10 cellular contexts compared by ENCODE assay signal in the genomic region with DNA sequence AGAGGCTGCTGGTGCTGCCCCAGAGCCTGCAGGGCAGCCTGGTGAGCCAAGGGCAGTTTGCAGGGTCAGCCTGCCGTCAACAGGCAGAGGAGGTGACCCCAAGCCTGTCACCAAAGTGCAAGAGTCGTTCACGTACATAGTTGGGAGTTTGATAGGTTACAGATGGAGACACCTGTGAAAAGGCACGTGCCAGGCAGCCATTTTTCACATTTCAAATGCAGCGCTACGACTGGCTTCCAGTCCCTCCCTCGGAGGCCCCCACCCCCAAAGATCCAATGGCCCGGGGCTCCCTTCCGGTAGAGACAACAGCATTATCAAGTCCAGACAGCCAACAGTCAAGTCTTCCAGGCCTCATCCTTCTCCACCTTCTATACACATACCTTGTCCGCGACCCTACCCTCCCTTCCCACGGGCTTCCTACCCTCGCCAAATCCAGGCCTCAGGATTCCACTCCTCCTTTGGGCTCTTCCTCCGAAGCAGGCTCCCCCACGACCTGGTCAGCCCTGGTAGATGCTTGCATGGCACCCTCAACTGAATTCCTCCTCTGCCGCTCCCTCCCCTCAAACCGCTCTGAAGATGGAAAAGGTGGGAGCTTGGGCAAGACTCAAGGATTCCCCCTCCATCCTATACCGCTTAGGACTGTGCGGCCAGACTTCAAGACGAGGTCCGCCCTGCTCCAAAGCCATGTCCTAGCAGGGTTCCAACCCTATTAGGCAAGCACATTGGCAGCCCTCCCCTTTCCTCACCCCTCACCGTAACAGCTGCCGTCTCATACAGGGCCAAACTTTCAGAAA. TPM values are rescaled to one million over a fixed set of nuclear protein-coding genes. Genes with fewer than 3 reads are reported as not detected.
DNase-seq lines count a peak whose midpoint lies in the region; ATAC-seq and FAIRE-seq lines count a peak whose summit lies in the region.
"Had no signal": no experiment of that assay in that cellular context is flagged by ENCODE, and none has a peak within 500 bp of the region (broad histone marks: within the 10 kb centered on the region; RNA-seq: fewer than 3 reads in every experiment).

No MANE protein-coding gene starts in this region.

- DNase-seq in DMS53 (lab: John Stamatoyannopoulos, UW) (peak; percentile 44), DMS53 treated with DMSO at 0.1 percent for 48 hours (lab: John Stamatoyannopoulos, UW; ENCODE audit: unreplicated experiment) (no peak), SK-N-MC (ENCODE audit: low read depth, low spot score) (no peak), glomerular visceral epithelial cell (ENCODE audit: extremely low spot score) (peak; percentile 37), small intestine (no peak), midbrain (lab: John Stamatoyannopoulos, UW) (no peak)
- DNase-seq in stimulated activated naive CD4-positive, alpha-beta T cell treated with Interleukin-2 at 50 U/mL for 16 hours (lab: John Stamatoyannopoulos, UW): no peak
- DNase-seq: central memory CD4-positive, alpha-beta T cell; heart left ventricle had no signal

- peaks cover 78% of the 10 kb centered on the region for H3K36me3 ChIP-seq in SK-N-MC (ENCODE audit: insufficient read depth, low read length)
- H3K36me3 ChIP-seq in small intestine (ENCODE audit: control insufficient read depth in 2 of 2, insufficient read depth in 2 of 2, low read length in 2 of 2): peaks cover 31 to 42% of the 10 kb centered on the region in 2 donors

- no peaks in the 10 kb centered on the region for H3K27me3 ChIP-seq in small intestine (ENCODE audit: control insufficient read depth in 2 of 2, insufficient read depth in 2 of 2, low read length in 2 of 2)
- H3K27me3 ChIP-seq: heart left ventricle had no signal

- no peaks in the 10 kb centered on the region for H3K4me1 ChIP-seq in small intestine (ENCODE audit: control insufficient read depth in 2 of 2, insufficient read depth in 1 of 2, low read depth in 1 of 2, low read length in 1 of 2)

- no peak overlapping the region for H3K4me3 ChIP-seq in SK-N-MC
- H3K4me3 ChIP-seq in small intestine (ENCODE audit: low read depth in 1 of 2, low read length in 2 of 2): no peak overlapping the region
- H3K4me3 ChIP-seq: heart left ventricle had no signal

- H3K9ac ChIP-seq in SK-N-MC (ENCODE audit: insufficient read length): no peak overlapping the region

- H3K27ac ChIP-seq in SK-N-MC (peak overlapping the region; percentile 72), small intestine (ENCODE audit: low read depth in 1 of 2, low read length in 1 of 2) (peak overlapping the region; percentile 13 to 24)

- FAIRE-seq in small intestine (lab: Jason Lieb, UNC): no peak

- no peaks in the 10 kb centered on the region for H3K9me3 ChIP-seq in SK-N-MC (ENCODE audit: low read depth, low read length)
- no peaks in the 10 kb centered on the region for H3K9me3 ChIP-seq in small intestine (ENCODE audit: control insufficient read depth, low read depth)
- H3K9me3 ChIP-seq: heart left ventricle had no signal

- ATAC-seq in GM21423 (IDR thresholded peaks at IDR 0.05; ENCODE audit: unreplicated experiment): no peak

- WGBS in small intestine, 3 donors: 73 to 80% (median 80%) methylated on average over 23 of the region's 23 CpGs

RNA-seq across cellular contexts. Expression of a gene that starts 13.2 kb away (rescaled TPM):
- polyA plus RNA-seq in small intestine: 100 to 1,000 TPM in 2 of 3 donors, 10 to 100 TPM in 1; 97.5 to 190 (median 176) TPM

RNA-seq across cellular contexts. Expression of a gene that starts 60.0 kb away (rescaled TPM):
- polyA plus RNA-seq in small intestine: 10 to 100 TPM; 28.8 to 37.6 (median 28.9) TPM

Comparison
In these comparisons a context has a peak if more than half of its experiments do, and no peak if none do; other contexts are left out.
1. DNase-seq: peak in DMS53 (single experiment) and glomerular visceral epithelial cell (single experiment); none in DMS53 treated with DMSO at 0.1 percent for 48 hours (single experiment), SK-N-MC (single experiment), small intestine (single experiment), stimulated activated naive CD4-positive, alpha-beta T cell treated with Interleukin-2 at 50 U/mL for 16 hours (single experiment) and midbrain (single experiment).